10 cellular contexts compared by ENCODE assay signal in genomic region chr17:2075336-2076056, GRCh38. TPM values are rescaled to one million over a fixed set of nuclear protein-coding genes. Genes with fewer than 3 reads are reported as not detected.
DNase-seq lines count a peak whose midpoint lies in the region; ATAC-seq, FAIRE-seq and TF ChIP-seq lines count a peak whose summit lies in the region.
"Had no signal": no experiment of that assay in that cellular context is flagged by ENCODE, and none has a peak within 500 bp of the region (broad histone marks: within the 10 kb centered on the region; RNA-seq: fewer than 3 reads in every experiment).

No MANE protein-coding gene starts in this region.

- no peak for TF ChIP-seq EP300 in A549 (IDR thresholded peaks at IDR 0.05)

- H3K4me1 Mint-ChIP-seq in activated T-helper 2 cell treated with anti-CD3 and anti-CD28 coated beads, Interferon-gamma antibody, Interleukin-2, Interleukin-4, amounts not matched to agents 10 μg/mL and 5 μg/mL and 100 μg/mL, durations not matched to agents 14 hours and 24 hours and 36 hours (ENCODE audit: low read depth) = peaks cover 39% of the 10 kb centered on the region

- TF ChIP-seq CTCF in A549 (IDR thresholded peaks at IDR 0.05) (no peak), fibroblast of pulmonary artery (IDR thresholded peaks at IDR 0.05; ENCODE audit: low read length, missing control alignments) (no peak), omental fat pad (IDR thresholded peaks at IDR 0.05) (no peak)

- intact Hi-C loops in activated T-helper 2 cell treated with anti-CD3 and anti-CD28 coated beads, Interferon-gamma antibody, Interleukin-2, Interleukin-4, amounts not matched to agents 10 μg/mL and 5 μg/mL and 100 μg/mL, durations not matched to agents 14 hours and 24 hours and 36 hours (cut with micrococcal nuclease) = no loop called here

- no peaks in the 10 kb centered on the region for H3K27me3 ChIP-seq in NT2/D1 (ENCODE audit: insufficient read depth, insufficient read length)

- CTCF ChIA-PET in A549 (lab: Yijun Ruan, JAX) = interaction anchor here (0.5 to 16.6 kb wide), 8 partner anchors 11 to 210 kb away, joined by 3 to 217 read pairs (median 6); partner anchors contain the start of gene HIC1

- H3K36me3 Mint-ChIP-seq in activated T-helper 2 cell treated with anti-CD3 and anti-CD28 coated beads, Interferon-gamma antibody, Interleukin-2, Interleukin-4, amounts not matched to agents 10 μg/mL and 5 μg/mL and 100 μg/mL, durations not matched to agents 14 hours and 24 hours and 36 hours (ENCODE audit: low read depth) = peaks cover 64% of the 10 kb centered on the region

- H3K36me3 ChIP-seq in NT2/D1 (ENCODE audit: insufficient read depth, insufficient read length, low read length) = peaks cover 27% of the 10 kb centered on the region

- 88% methylated on average over 13 of the region's 13 CpGs for WGBS in A549 (ENCODE audit: missing lambda C conversion rate)

- no peak overlapping the region for H3K4me3 Mint-ChIP-seq in activated T-helper 2 cell treated with anti-CD3 and anti-CD28 coated beads, Interferon-gamma antibody, Interleukin-2, Interleukin-4, amounts not matched to agents 10 μg/mL and 5 μg/mL and 100 μg/mL, durations not matched to agents 14 hours and 24 hours and 36 hours (ENCODE audit: low read depth)
- H3K4me3 Mint-ChIP-seq: dendritic cell treated with granulocyte-macrophage colony-stimulating factor and Interleukin-4, amounts not matched to agents 40 ng/mL and 50 ng/mL, for 4 days had no signal

- no peaks in the 10 kb centered on the region for H3K9me3 ChIP-seq in A549
- H3K9me3 ChIP-seq in NT2/D1 (ENCODE audit: insufficient read depth, low read length) = no peaks in the 10 kb centered on the region

- H3K4me3 ChIP-seq in A549 (no peak overlapping the region), NT2/D1 (ENCODE audit: insufficient read length, low read depth) (no peak overlapping the region), fibroblast of pulmonary artery (replicated peaks; ENCODE audit: low read depth, low read length) (no peak overlapping the region)

- no peaks in the 10 kb centered on the region for H3K9me3 Mint-ChIP-seq in activated T-helper 2 cell treated with anti-CD3 and anti-CD28 coated beads, Interferon-gamma antibody, Interleukin-2, Interleukin-4, amounts not matched to agents 10 μg/mL and 5 μg/mL and 100 μg/mL, durations not matched to agents 14 hours and 24 hours and 36 hours
- H3K9me3 Mint-ChIP-seq: dendritic cell treated with granulocyte-macrophage colony-stimulating factor and Interleukin-4, amounts not matched to agents 40 ng/mL and 50 ng/mL, for 4 days had no signal

- DNase-seq in A549 (ENCODE audit: low read depth in 1 of 2, low spot score in 1 of 2) (no peak), NT2/D1 (ENCODE audit: low read depth, low spot score) (no peak), fibroblast of pulmonary artery (ENCODE audit: low read depth) (peak; percentile 66), omental fat pad (ENCODE audit: low spot score) (no peak), AML-193 (lab: John Stamatoyannopoulos, UW) (no peak), G401 (ENCODE audit: low spot score) (no peak)
- DNase-seq in activated T-helper 2 cell treated with anti-CD3 and anti-CD28 coated beads, Interferon-gamma antibody, Interleukin-2, Interleukin-4, amounts not matched to agents 10 μg/mL and 5 μg/mL and 100 μg/mL, durations not matched to agents 14 hours and 24 hours and 36 hours (ENCODE audit: low spot score) = no peak
- DNase-seq: NCI-H2029 had no signal

- no peak overlapping the region for H3K27ac Mint-ChIP-seq in activated T-helper 2 cell treated with anti-CD3 and anti-CD28 coated beads, Interferon-gamma antibody, Interleukin-2, Interleukin-4, amounts not matched to agents 10 μg/mL and 5 μg/mL and 100 μg/mL, durations not matched to agents 14 hours and 24 hours and 36 hours
- H3K27ac Mint-ChIP-seq: dendritic cell treated with granulocyte-macrophage colony-stimulating factor and Interleukin-4, amounts not matched to agents 40 ng/mL and 50 ng/mL, for 4 days had no signal

- H3K27me3 Mint-ChIP-seq in activated T-helper 2 cell treated with anti-CD3 and anti-CD28 coated beads, Interferon-gamma antibody, Interleukin-2, Interleukin-4, amounts not matched to agents 10 μg/mL and 5 μg/mL and 100 μg/mL, durations not matched to agents 14 hours and 24 hours and 36 hours (ENCODE audit: low read depth) = no peaks in the 10 kb centered on the region

- H3K9ac ChIP-seq in NT2/D1 (ENCODE audit: insufficient read length, low read depth) = peak overlapping the region; percentile 44

- H3K4me1 ChIP-seq in A549 (peaks cover 3% of the 10 kb centered on the region; the same call in 1 of the 3 replicates), NT2/D1 (ENCODE audit: insufficient read depth, insufficient read length) (peaks cover 26% of the 10 kb centered on the region)

- POLR2A ChIA-PET in A549 (lab: Yijun Ruan, JAX) = no interaction called here

- TF ChIP-seq RAD21 in A549 (conservative IDR thresholded peaks at IDR 0.05 in 1 of 2, IDR thresholded peaks at IDR 0.05 in 1 of 2) = no peak

- no peak overlapping the region for H3K4me2 ChIP-seq in A549

- ATAC-seq in A549 (peak; percentile 27 to 46; a peak in 5 of 6 replicates), omental fat pad (ENCODE audit: low FRiP score) (peak; percentile 63), GM18520 (IDR thresholded peaks at IDR 0.05; ENCODE audit: unreplicated experiment) (no peak)

- in situ Hi-C loops in G401 (cut with HindIII; ENCODE audit: low sequenced_read_pairs) = no loop called here

- FAIRE-seq in A549 (lab: Jason Lieb, UNC) = no peak

- H3K27ac ChIP-seq in A549 = no peak overlapping the region

- TF ChIP-seq POLR2A in A549 (IDR thresholded peaks at IDR 0.05; ENCODE audit: low read length) = no peak

TF ChIP-seq in A549, 52 proteins besides CTCF, POLR2A, EP300 and RAD21 (continues in another document):
- no peak for TF ChIP-seq ELK1 (IDR thresholded peaks at IDR 0.05; ENCODE audit: low read depth, low read length)
- TF ChIP-seq MYC (IDR thresholded peaks at IDR 0.05; ENCODE audit: borderline replicate concordance, low read length) = no peak
- no peak for TF ChIP-seq NFE2L2 (conservative IDR thresholded peaks at IDR 0.05; ENCODE audit: low read length)
- no peak for TF ChIP-seq SMC3 (IDR thresholded peaks at IDR 0.05)

RNA-seq across cellular contexts. Expression of gene HIC1, which starts 20.6 kb away (rescaled TPM):
- polyA plus RNA-seq in A549 (2011; rRNA removed) (0.13 and 0.28 TPM in 2 replicates), A549 (2017; fragmentation: RNase III; extraction: RNeasy Plus Mini Kit Qiagen cat#74134 plus additional on column Dnase treatment) (0.70 to 1.5 TPM (median 1.3 TPM) in 3 replicates)
- polyA plus RNA-seq in A549 (2012; cell fraction: cytosol; rRNA removed) = 0.37 and 0.43 TPM in 2 replicates
- polyA plus RNA-seq in A549 (2012; cell fraction: nucleus; rRNA removed) = 1.7 and 2.1 TPM in 2 replicates
- polyA minus RNA-seq in A549 (2011; rRNA and poly(A)+ RNA removed) = 0.29 and 0.58 TPM in 2 replicates
- total RNA-seq in omental fat pad = 10 to 100 TPM in 3 of 4 donors, 1 to 10 TPM in 1; 9.9 to 63.8 (median 37.3) TPM
- 42.6 and 43.5 TPM in 2 replicates for total RNA-seq in activated T-helper 2 cell treated with anti-CD3 and anti-CD28 coated beads, Interferon-gamma antibody, Interleukin-2, Interleukin-4, amounts not matched to agents 10 μg/mL and 5 μg/mL and 100 μg/mL, durations not matched to agents 14 hours and 24 hours and 36 hours
- total RNA-seq in G401 (2014; rRNA removed; shearing (Covaris generic)) = 20.2 and 37.8 TPM in 2 replicates

RNA-seq across cellular contexts. Expression of gene OVCA2, which starts 33.7 kb away (rescaled TPM):
- polyA plus RNA-seq in A549 (2011; rRNA removed) = 66.3 and 73.1 TPM in 2 replicates
- polyA plus RNA-seq in A549 (2012; cell fraction: cytosol; rRNA removed) = 77.8 and 108 TPM in 2 replicates
- 46.6 and 48.1 TPM in 2 replicates for polyA plus RNA-seq in A549 (2012; cell fraction: nucleus; rRNA removed)
- polyA plus RNA-seq in A549 (2017; fragmentation: RNase III; extraction: RNeasy Plus Mini Kit Qiagen cat#74134 plus additional on column Dnase treatment) = 54.3 to 56.6 TPM (median 54.6 TPM) in 3 replicates
- 60.6 and 72.6 TPM in 2 replicates for polyA minus RNA-seq in A549 (2011; rRNA and poly(A)+ RNA removed)
- total RNA-seq in omental fat pad = 10 to 100 TPM; 21.1 to 30.4 (median 26.2) TPM
- 29.9 and 35.8 TPM in 2 replicates for total RNA-seq in activated T-helper 2 cell treated with anti-CD3 and anti-CD28 coated beads, Interferon-gamma antibody, Interleukin-2, Interleukin-4, amounts not matched to agents 10 μg/mL and 5 μg/mL and 100 μg/mL, durations not matched to agents 14 hours and 24 hours and 36 hours
- 48.0 and 63.1 TPM in 2 replicates for total RNA-seq in G401 (2014; rRNA removed; shearing (Covaris generic))

RNA-seq across cellular contexts. Expression of gene DPH1, which starts 45.5 kb away (rescaled TPM):
- polyA plus RNA-seq in A549 (2011; rRNA removed) = 25.5 and 33.0 TPM in 2 replicates
- 44.9 and 53.6 TPM in 2 replicates for polyA plus RNA-seq in A549 (2012; cell fraction: cytosol; rRNA removed)
- polyA plus RNA-seq in A549 (2012; cell fraction: nucleus; rRNA removed) = 178 and 193 TPM in 2 replicates
- polyA plus RNA-seq in A549 (2017; fragmentation: RNase III; extraction: RNeasy Plus Mini Kit Qiagen cat#74134 plus additional on column Dnase treatment) = 33.6 to 42.4 TPM (median 34.4 TPM) in 3 replicates
- polyA minus RNA-seq in A549 (2011; rRNA and poly(A)+ RNA removed) = 52.9 and 61.5 TPM in 2 replicates
- 10 to 100 TPM; 36.8 to 53.1 (median 37.6) TPM for total RNA-seq in omental fat pad
- total RNA-seq in activated T-helper 2 cell treated with anti-CD3 and anti-CD28 coated beads, Interferon-gamma antibody, Interleukin-2, Interleukin-4, amounts not matched to agents 10 μg/mL and 5 μg/mL and 100 μg/mL, durations not matched to agents 14 hours and 24 hours and 36 hours = 43.4 and 47.5 TPM in 2 replicates
- total RNA-seq in G401 (2014; rRNA removed; shearing (Covaris generic)) = 48.8 and 56.7 TPM in 2 replicates

RNA-seq across cellular contexts. Expression of gene RTN4RL1, which starts 50.4 kb away (rescaled TPM):
- polyA plus RNA-seq in A549 (2011; rRNA removed) (0.39 and 0.46 TPM in 2 replicates), A549 (2017; fragmentation: RNase III; extraction: RNeasy Plus Mini Kit Qiagen cat#74134 plus additional on column Dnase treatment) (1.4 to 1.8 TPM (median 1.5 TPM) in 3 replicates)
- polyA plus RNA-seq in A549 (2012; cell fraction: cytosol; rRNA removed) = 0.96 and 1.8 TPM in 2 replicates
- 1.8 and 2.1 TPM in 2 replicates for polyA plus RNA-seq in A549 (2012; cell fraction: nucleus; rRNA removed)
- polyA minus RNA-seq in A549 (2011; rRNA and poly(A)+ RNA removed) = 0.44 and 0.45 TPM in 2 replicates
- 1 to 10 TPM; 4.5 to 5.2 (median 4.6) TPM for total RNA-seq in omental fat pad
- total RNA-seq in activated T-helper 2 cell treated with anti-CD3 and anti-CD28 coated beads, Interferon-gamma antibody, Interleukin-2, Interleukin-4, amounts not matched to agents 10 μg/mL and 5 μg/mL and 100 μg/mL, durations not matched to agents 14 hours and 24 hours and 36 hours = 0.25 and 0.51 TPM in 2 replicates
- total RNA-seq in G401 (2014; rRNA removed; shearing (Covaris generic)) = 65.0 and 65.6 TPM in 2 replicates
